Comparison of ENCODE assay signal across 8 cellular contexts in genomic region chr15:77870195-77871065, GRCh38.
DNase-seq lines count a peak whose midpoint lies in the region; ATAC-seq and TF ChIP-seq lines count a peak whose summit lies in the region.

No MANE protein-coding gene starts in this region.

- peak; percentile 75 for DNase-seq in OCI-M1 (lab: John Stamatoyannopoulos, UW)
- peak; percentile 65 for DNase-seq in activated naive CD4-positive, alpha-beta T cell treated with anti-CD3 and anti-CD28 coated beads, Interleukin-2, amount 10 ng/mL, durations not matched to agents 7 days and 5 days
- peak; percentile 50 to 70 (median 61) for DNase-seq in heart left ventricle
- DNase-seq in progenitor cell of endocrine pancreas (ENCODE audit: low spot score, unreplicated experiment): peak; percentile 69
- DNase-seq in foreskin melanocyte: no peak
- no peak for DNase-seq in NCI-H2107 treated with DMSO at 0.1 percent for 48 hours (lab: John Stamatoyannopoulos, UW; ENCODE audit: unreplicated experiment)

- no peaks in the 10 kb centered on the region for H4K20me1 ChIP-seq in DOHH2 (ENCODE audit: control insufficient read depth, insufficient read depth, low read depth, low read length)

- H3K4me3 ChIP-seq in DOHH2 (ENCODE audit: low read length): no peak overlapping the region
- H3K4me3 ChIP-seq in heart left ventricle: no peak overlapping the region

- no peak overlapping the region for H3K4me2 ChIP-seq in DOHH2 (ENCODE audit: low read length)

- TF ChIP-seq POLR2A in heart left ventricle (IDR thresholded peaks at IDR 0.05): no peak

- peak; percentile 49 for ATAC-seq in HG02759 (IDR thresholded peaks at IDR 0.05; ENCODE audit: unreplicated experiment)
- peak in 3 of 4 donors; percentile 55 to 77 (median 60) for ATAC-seq in heart left ventricle

- H3K36me3 ChIP-seq in DOHH2 (ENCODE audit: control insufficient read depth, low read length) (no peaks in the 10 kb centered on the region), heart left ventricle (no peaks in the 10 kb centered on the region)

- H3K36me3 Mint-ChIP-seq in activated naive CD4-positive, alpha-beta T cell treated with anti-CD3 and anti-CD28 coated beads, Interleukin-2, amount 10 ng/mL, durations not matched to agents 7 days and 5 days: no peaks in the 10 kb centered on the region
- no peaks in the 10 kb centered on the region for H3K36me3 Mint-ChIP-seq in progenitor cell of endocrine pancreas (ENCODE audit: insufficient read depth)

- H3K27ac ChIP-seq in DOHH2 (ENCODE audit: low read depth, low read length) (no peak overlapping the region), heart left ventricle (no peak overlapping the region)

- intact Hi-C loops in heart left ventricle (cut with DNase I): loop anchor here in 1 of 10 donors (5.0 kb wide), 1 partner anchor 233 kb away; no protein-coding TSS in a partner anchor

- H3K9me2 ChIP-seq in DOHH2 (replicated peaks; ENCODE audit: control insufficient read depth, low read length): no peaks in the 10 kb centered on the region

- H3K79me2 ChIP-seq in DOHH2 (ENCODE audit: control insufficient read depth, low read length): no peaks in the 10 kb centered on the region

- H3K4me1 Mint-ChIP-seq in activated naive CD4-positive, alpha-beta T cell treated with anti-CD3 and anti-CD28 coated beads, Interleukin-2, amount 10 ng/mL, durations not matched to agents 7 days and 5 days: no peaks in the 10 kb centered on the region
- no peaks in the 10 kb centered on the region for H3K4me1 Mint-ChIP-seq in progenitor cell of endocrine pancreas (ENCODE audit: low read depth)

- peak; percentile 61 for TF ChIP-seq CTCF in DOHH2 (IDR thresholded peaks at IDR 0.05; ENCODE audit: low read depth, low read length, poor library complexity, severe bottlenecking)
- peak; percentile 67 to 89 (median 84) for TF ChIP-seq CTCF in heart left ventricle (IDR thresholded peaks at IDR 0.05)
- TF ChIP-seq CTCF in progenitor cell of endocrine pancreas (IDR thresholded peaks at IDR 0.05; ENCODE audit: unreplicated experiment): peak; percentile 74

- H3K9me3 ChIP-seq in DOHH2 (ENCODE audit: control insufficient read depth, insufficient read depth, low read length) (no peaks in the 10 kb centered on the region), heart left ventricle (no peaks in the 10 kb centered on the region)

- CTCF ChIA-PET in activated naive CD4-positive, alpha-beta T cell treated with anti-CD3 and anti-CD28 coated beads, Interleukin-2, amount 10 ng/mL, durations not matched to agents 7 days and 5 days (lab: Charles Lee): interaction anchor here (0.5 to 1.2 kb wide), 2 partner anchors 40 to 799 kb away, joined by 3 read pairs; no protein-coding TSS in a partner anchor

- H3K9me3 Mint-ChIP-seq in activated naive CD4-positive, alpha-beta T cell treated with anti-CD3 and anti-CD28 coated beads, Interleukin-2, amount 10 ng/mL, durations not matched to agents 7 days and 5 days: no peaks in the 10 kb centered on the region
- no peaks in the 10 kb centered on the region for H3K9me3 Mint-ChIP-seq in progenitor cell of endocrine pancreas (ENCODE audit: low read depth)

- 31 to 52% (median 35%) methylated on average over 13 to 21 of the region's 21 CpGs for WGBS in heart left ventricle, 4 donors

- H3K4me1 ChIP-seq in DOHH2 (ENCODE audit: control insufficient read depth, low read length) (no peaks in the 10 kb centered on the region), heart left ventricle (peaks cover 0 to 4% (median 0%) of the 10 kb centered on the region in 12 donors)

- no peak overlapping the region for H3K4me3 Mint-ChIP-seq in activated naive CD4-positive, alpha-beta T cell treated with anti-CD3 and anti-CD28 coated beads, Interleukin-2, amount 10 ng/mL, durations not matched to agents 7 days and 5 days
- H3K4me3 Mint-ChIP-seq in progenitor cell of endocrine pancreas (ENCODE audit: low read depth): no peak overlapping the region

- peaks cover 9% of the 10 kb centered on the region for H3K27me3 Mint-ChIP-seq in activated naive CD4-positive, alpha-beta T cell treated with anti-CD3 and anti-CD28 coated beads, Interleukin-2, amount 10 ng/mL, durations not matched to agents 7 days and 5 days
- peaks cover 9% of the 10 kb centered on the region for H3K27me3 Mint-ChIP-seq in progenitor cell of endocrine pancreas

- no peak overlapping the region for H3K27ac Mint-ChIP-seq in activated naive CD4-positive, alpha-beta T cell treated with anti-CD3 and anti-CD28 coated beads, Interleukin-2, amount 10 ng/mL, durations not matched to agents 7 days and 5 days
- no peak overlapping the region for H3K27ac Mint-ChIP-seq in progenitor cell of endocrine pancreas

- H3F3A ChIP-seq in DOHH2 (ENCODE audit: control insufficient read depth, insufficient read depth): no peaks in the 10 kb centered on the region

- H3K27me3 ChIP-seq in DOHH2 (ENCODE audit: control insufficient read depth, low read length) (no peaks in the 10 kb centered on the region), heart left ventricle (no peaks in the 10 kb centered on the region)

Comparison
In these comparisons a context has a peak if more than half of its experiments do, and no peak if none do; other contexts are left out.
1. DNase-seq: peak in OCI-M1 (single experiment), activated naive CD4-positive, alpha-beta T cell treated with anti-CD3 and anti-CD28 coated beads, Interleukin-2, amount 10 ng/mL, durations not matched to agents 7 days and 5 days (single experiment), heart left ventricle (5 of 5) and progenitor cell of endocrine pancreas (single experiment); none in foreskin melanocyte (single experiment) and NCI-H2107 treated with DMSO at 0.1 percent for 48 hours (single experiment).
2. Peak in every context shown above with its lines, with median percentiles within 50 percentile points of each other: CTCF ChIP-seq.